In the genomic region with DNA sequence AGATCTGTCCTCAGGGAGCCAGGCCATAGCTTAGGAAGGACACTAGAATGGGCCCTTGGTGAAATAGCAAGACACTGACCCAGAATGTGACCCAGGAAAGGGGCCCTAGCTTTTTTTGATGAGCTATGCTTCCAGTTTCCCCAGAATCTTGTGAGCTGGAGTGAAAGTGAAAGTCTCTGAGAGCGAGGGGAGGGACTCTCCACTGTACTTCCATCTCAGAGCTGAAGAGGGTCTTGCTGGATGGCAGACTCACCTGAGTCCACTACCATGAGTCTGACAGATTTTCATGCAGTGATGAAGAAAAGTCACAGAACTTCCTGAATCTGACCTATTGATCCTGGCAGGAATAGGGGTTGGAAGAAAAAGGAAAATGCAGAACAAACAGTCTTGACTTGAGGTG, we compare ENCODE assay signal across 10 cellular contexts. TPM values are rescaled to one million over a fixed set of nuclear protein-coding genes. Genes with fewer than 3 reads are reported as not detected.
A peak's percentile ranks its signal among the peaks of the same experiment; 100 is the strongest.
DNase-seq lines count a peak whose midpoint lies in the region; ATAC-seq and TF ChIP-seq lines count a peak whose summit lies in the region.
"Had no signal": no experiment of that assay in that cellular context is flagged by ENCODE, and none has a peak within 500 bp of the region (broad histone marks: within the 10 kb centered on the region; RNA-seq: fewer than 3 reads in every experiment).

No MANE protein-coding gene starts in this region.

- peak; percentile 78 for DNase-seq in activated naive CD4-positive, alpha-beta T cell treated with anti-CD3 and anti-CD28 coated beads for 36 hours
- DNase-seq in NCI-H69 (lab: John Stamatoyannopoulos, UW) (no peak), NCI-H1105 treated with DMSO at 0.1 percent for 48 hours (lab: John Stamatoyannopoulos, UW) (no peak), SW480 (ENCODE audit: low spot score) (no peak)
- DNase-seq: SJCRH30, testis had no signal

- no peak overlapping the region for H3K27ac Mint-ChIP-seq in activated naive CD4-positive, alpha-beta T cell treated with anti-CD3 and anti-CD28 coated beads for 36 hours
- H3K27ac Mint-ChIP-seq: nephron had no signal

- no peak overlapping the region for H3K4me3 Mint-ChIP-seq in activated naive CD4-positive, alpha-beta T cell treated with anti-CD3 and anti-CD28 coated beads for 36 hours
- H3K4me3 Mint-ChIP-seq: nephron had no signal

- H3K4me1 Mint-ChIP-seq in activated naive CD4-positive, alpha-beta T cell treated with anti-CD3 and anti-CD28 coated beads for 36 hours (ENCODE audit: low read depth): peaks cover 44% of the 10 kb centered on the region
- H3K4me1 Mint-ChIP-seq: nephron had no signal

- H3K4me3 ChIP-seq in skeletal muscle tissue (ENCODE audit: low read length in 3 of 3): no peak overlapping the region
- H3K4me3 ChIP-seq: SJCRH30, testis had no signal

- CTCF ChIA-PET in activated naive CD4-positive, alpha-beta T cell treated with anti-CD3 and anti-CD28 coated beads for 36 hours (lab: Charles Lee): interaction anchor here (1.0 to 8.7 kb wide), 15 partner anchors 8 to 272 kb away, joined by 3 to 76 read pairs (median 6); no protein-coding TSS in a partner anchor

- peaks cover 0 to 3% (median 0%) of the 10 kb centered on the region in 3 donors for H3K4me1 ChIP-seq in skeletal muscle tissue (ENCODE audit: control insufficient read depth in 3 of 3, insufficient read depth in 3 of 3, low read length in 3 of 3)
- H3K4me1 ChIP-seq: testis had no signal

- peaks cover 22% of the 10 kb centered on the region for H3K36me3 Mint-ChIP-seq in activated naive CD4-positive, alpha-beta T cell treated with anti-CD3 and anti-CD28 coated beads for 36 hours (ENCODE audit: low read depth)

- intact Hi-C loops in activated naive CD4-positive, alpha-beta T cell treated with anti-CD3 and anti-CD28 coated beads for 36 hours (cut with micrococcal nuclease): loop anchor here (1.0 to 10.0 kb wide), 2 partner anchors 8 to 1357 kb away; no protein-coding TSS in a partner anchor

- H3K9ac ChIP-seq in skeletal muscle tissue (ENCODE audit: low read depth in 1 of 3, low read length in 3 of 3): no peak overlapping the region

- no peaks in the 10 kb centered on the region for H3K27me3 Mint-ChIP-seq in activated naive CD4-positive, alpha-beta T cell treated with anti-CD3 and anti-CD28 coated beads for 36 hours (ENCODE audit: low read depth)

- H3K9me3 Mint-ChIP-seq in activated naive CD4-positive, alpha-beta T cell treated with anti-CD3 and anti-CD28 coated beads for 36 hours: no peaks in the 10 kb centered on the region
- H3K9me3 Mint-ChIP-seq: nephron had no signal

- no peaks in the 10 kb centered on the region for H3K36me3 ChIP-seq in skeletal muscle tissue (ENCODE audit: control insufficient read depth in 3 of 3, insufficient read depth in 3 of 3, low read length in 3 of 3)
- H3K36me3 ChIP-seq: SJCRH30 had no signal

- H3K27me3 ChIP-seq in skeletal muscle tissue (ENCODE audit: control insufficient read depth in 3 of 3, insufficient read depth in 3 of 3, low read length in 3 of 3): no peaks in the 10 kb centered on the region
- H3K27me3 ChIP-seq: SJCRH30, testis had no signal

- H3K27ac ChIP-seq in skeletal muscle tissue (ENCODE audit: low read depth, low read length): peak overlapping the region; percentile 23
- H3K27ac ChIP-seq: SJCRH30, testis had no signal

- TF ChIP-seq POLR2A in GM18526 (IDR thresholded peaks at IDR 0.05; ENCODE audit: extremely low read depth, insufficient read length): peak; percentile 28

- H3K9me3 ChIP-seq in skeletal muscle tissue (ENCODE audit: control insufficient read depth in 3 of 3, low read length in 3 of 3): no peaks in the 10 kb centered on the region
- H3K9me3 ChIP-seq: SJCRH30, testis had no signal

- peak; percentile 56 for ATAC-seq in HG02981 (IDR thresholded peaks at IDR 0.05; ENCODE audit: unreplicated experiment)

RNA-seq across cellular contexts. Expression of a gene that starts 3.1 kb away (rescaled TPM):
- 10 to 100 TPM; 43.0 to 46.7 TPM for total RNA-seq in activated naive CD4-positive, alpha-beta T cell treated with anti-CD3 and anti-CD28 coated beads for 36 hours
- 4.7 TPM for total RNA-seq in skeletal muscle tissue
